16 cellular contexts compared by ENCODE assay signal in genomic region chr5:139004374-139005307, GRCh38.
DNase-seq lines count a peak whose midpoint lies in the region; ATAC-seq, FAIRE-seq and TF ChIP-seq lines count a peak whose summit lies in the region.
"Had no signal": no experiment of that assay in that cellular context is flagged by ENCODE, and none has a peak within 500 bp of the region (broad histone marks: within the 10 kb centered on the region; RNA-seq: fewer than 3 reads in every experiment).

No MANE protein-coding gene starts in this region.

- CTCF ChIA-PET in HepG2 (lab: Yijun Ruan, JAX; ENCODE audit: low intra/inter-chr PET ratio, low total read pairs), result no interaction called here
- CTCF ChIA-PET in OCI-LY7 (lab: Charles Lee; ENCODE audit: unreplicated experiment), result no interaction called here
- CTCF ChIA-PET in HEK293T (lab: Yijun Ruan, JAX), result no interaction called here

- peaks cover 6% of the 10 kb centered on the region for H3K36me3 Mint-ChIP-seq in endodermal cell (ENCODE audit: low read depth)

- no peak for DNase-seq in HepG2 (ENCODE audit: low spot score)
- DNase-seq in right lobe of liver, result no peak
- no peak for DNase-seq in RCC 7860 (ENCODE audit: low spot score)
- DNase-seq in endodermal cell, result peak; percentile 10
- no peak for DNase-seq in OCI-LY7 (ENCODE audit: low spot score)
- no peak for DNase-seq in SW480 (ENCODE audit: low spot score)
- no peak for DNase-seq in HEK293T (ENCODE audit: extremely low spot score)
- DNase-seq: C1 segment of cervical spinal cord; Calu3; CD4-positive, alpha-beta T cell; DMS 273 treated with DMSO at 0.1 percent for 48 hours; GM23248; H9 had no signal

- H3K4me1 ChIP-seq in HepG2 (ENCODE audit: insufficient read depth, low read length) (no peaks in the 10 kb centered on the region), right lobe of liver (no peaks in the 10 kb centered on the region), endodermal cell (ENCODE audit: control insufficient read depth, insufficient read depth, low read length) (no peaks in the 10 kb centered on the region), OCI-LY7 (ENCODE audit: insufficient read depth, low read length, poor library complexity, severe bottlenecking) (no peaks in the 10 kb centered on the region)

- H3K4me3 ChIP-seq in HepG2 (replicated peaks in 1 of 3; ENCODE audit: insufficient read depth in 1 of 3, low read depth in 2 of 3, low read length in 3 of 3), result no peak overlapping the region
- H3K4me3 ChIP-seq in right lobe of liver, result no peak overlapping the region
- H3K4me3 ChIP-seq in endodermal cell (ENCODE audit: low read length), result no peak overlapping the region
- H3K4me3 ChIP-seq in OCI-LY7 (ENCODE audit: low read depth, low read length, poor library complexity, severe bottlenecking), result no peak overlapping the region
- H3K4me3 ChIP-seq: GM12878, GM23248 had no signal

- peaks cover 7% of the 10 kb centered on the region for H3K9me3 Mint-ChIP-seq in endodermal cell
- H3K9me3 Mint-ChIP-seq: CD4-positive, alpha-beta T cell had no signal

- BruUV-seq in HepG2 (replicated peaks; lab: Mats Ljungman, UMichigan) (no TSS peak), OCI-LY7 (replicated peaks; lab: Mats Ljungman, UMichigan) (no TSS peak)

- no peak for TF ChIP-seq CTCF in HepG2 (CRISPR knock-in tag; IDR thresholded peaks at IDR 0.05)
- no peak for TF ChIP-seq CTCF in right lobe of liver (IDR thresholded peaks at IDR 0.05)
- no peak for TF ChIP-seq CTCF in endodermal cell (conservative IDR thresholded peaks at IDR 0.05)
- no peak for TF ChIP-seq CTCF in OCI-LY7 (conservative IDR thresholded peaks at IDR 0.05; ENCODE audit: low read length)

- in situ Hi-C loops in HepG2 (cut with HindIII; ENCODE audit: extremely low pct_ligation_motif_present, low pct_unique_long_range_greater_than_20kb), result no loop called here

- no peak for TF ChIP-seq RAD21 in HepG2 (CRISPR knock-in tag; IDR thresholded peaks at IDR 0.05)

- POLR2A ChIA-PET in HepG2 (lab: Yijun Ruan, JAX), result no interaction called here
- POLR2A ChIA-PET in OCI-LY7 (lab: Charles Lee), result interaction anchor here (0.5 kb wide), 1 partner anchor 648 kb away, joined by 3 read pairs; no protein-coding TSS in a partner anchor
- POLR2A ChIA-PET in HEK293T (lab: Yijun Ruan, JAX), result no interaction called here

- H3K79me2 ChIP-seq in HepG2 (ENCODE audit: insufficient read depth, low read length), result no peaks in the 10 kb centered on the region
- H3K79me2 ChIP-seq in OCI-LY7 (ENCODE audit: insufficient read depth, low read depth, low read length), result no peaks in the 10 kb centered on the region

- no peaks in the 10 kb centered on the region for H3K9me3 ChIP-seq in HepG2 (ENCODE audit: low read length)
- H3K9me3 ChIP-seq in right lobe of liver, result no peaks in the 10 kb centered on the region
- peaks cover 7% of the 10 kb centered on the region for H3K9me3 ChIP-seq in endodermal cell (ENCODE audit: control insufficient read depth, low read length)
- no peaks in the 10 kb centered on the region for H3K9me3 ChIP-seq in OCI-LY7 (ENCODE audit: low read length)

- FAIRE-seq in HepG2 (lab: Jason Lieb, UNC), result no peak
- peak; percentile 32 for FAIRE-seq in RCC 7860 (lab: Jason Lieb, UNC)
- FAIRE-seq: GM12878, GM18507 had no signal

- H3K9me2 ChIP-seq in OCI-LY7 (ENCODE audit: insufficient read depth, low read length), result no peaks in the 10 kb centered on the region

- ATAC-seq in HepG2 (no peak), right lobe of liver (no peak)
- ATAC-seq: GM12878 had no signal

- H3K27me3 Mint-ChIP-seq in endodermal cell (ENCODE audit: insufficient read depth), result peaks cover 9% of the 10 kb centered on the region
- H3K27me3 Mint-ChIP-seq: B cell; CD4-positive, alpha-beta T cell had no signal

- WGBS in HepG2 (ENCODE audit: low lambda C conversion rate), result 93% methylated on average over 3 of the region's 3 CpGs
- WGBS in right lobe of liver (ENCODE audit: insufficient coverage, low coverage, low lambda C conversion rate, missing lambda C conversion rate), result 66% methylated on average over 3 of the region's 3 CpGs
- WGBS in endodermal cell (ENCODE audit: insufficient coverage in 1 of 2, insufficient read length in 1 of 2), 2 experiments, result 99 to 100% methylated on average over 2 to 3 of the region's 3 CpGs

- no peaks in the 10 kb centered on the region for H4K20me1 ChIP-seq in HepG2 (ENCODE audit: insufficient read depth, low read length)
- H4K20me1 ChIP-seq in OCI-LY7 (ENCODE audit: insufficient read depth, low read length), result no peaks in the 10 kb centered on the region

- H3K27me3 ChIP-seq in HepG2 (ENCODE audit: control insufficient read depth in 1 of 2, insufficient read depth in 2 of 2, low read length in 2 of 2), result no peaks in the 10 kb centered on the region
- H3K27me3 ChIP-seq in right lobe of liver, result no peaks in the 10 kb centered on the region
- peaks cover 7% of the 10 kb centered on the region for H3K27me3 ChIP-seq in endodermal cell (ENCODE audit: control insufficient read depth, insufficient read depth, low read length, poor library complexity, severe bottlenecking)

- no peak overlapping the region for H3K27ac Mint-ChIP-seq in endodermal cell
- H3K27ac Mint-ChIP-seq: B cell; CD4-positive, alpha-beta T cell; H9 had no signal

- TF ChIP-seq POLR2A in HepG2 (IDR thresholded peaks at IDR 0.05; ENCODE audit: insufficient read depth in 1 of 2, low read depth in 2 of 2, low read length in 2 of 2) (no peak), right lobe of liver (IDR thresholded peaks at IDR 0.05) (no peak)

- peaks cover 15% of the 10 kb centered on the region for H3K4me1 Mint-ChIP-seq in endodermal cell
- H3K4me1 Mint-ChIP-seq: B cell, H9 had no signal

- intact Hi-C loops in HepG2 (cut with micrococcal nuclease; ENCODE audit: unreplicated experiment) (no loop called here), right lobe of liver (cut with DNase I) (no loop called here), OCI-LY7 (cut with micrococcal nuclease; ENCODE audit: unreplicated experiment) (no loop called here)

- no peak overlapping the region for H3K4me3 Mint-ChIP-seq in endodermal cell
- H3K4me3 Mint-ChIP-seq: B cell; CD4-positive, alpha-beta T cell; H9 had no signal

- H3K36me3 ChIP-seq in HepG2 (replicated peaks in 1 of 2; ENCODE audit: control insufficient read depth in 1 of 2, insufficient read depth in 2 of 2, low read length in 2 of 2), result no peaks in the 10 kb centered on the region
- H3K36me3 ChIP-seq in right lobe of liver, result no peaks in the 10 kb centered on the region
- H3K36me3 ChIP-seq in endodermal cell (ENCODE audit: control insufficient read depth, insufficient read depth, low read length), result no peaks in the 10 kb centered on the region
- no peaks in the 10 kb centered on the region for H3K36me3 ChIP-seq in OCI-LY7 (ENCODE audit: insufficient read depth, low read length)

- no peak overlapping the region for H3K9ac ChIP-seq in HepG2 (ENCODE audit: insufficient read depth, low read depth, low read length)
- H3K9ac ChIP-seq in endodermal cell (ENCODE audit: extremely low read depth, low read length, poor library complexity, severe bottlenecking), result no peak overlapping the region
- H3K9ac ChIP-seq: GM23248 had no signal

- TF ChIP-seq EP300 in HepG2 (IDR thresholded peaks at IDR 0.05; ENCODE audit: low read depth in 2 of 2, low read length in 2 of 2), result no peak
- TF ChIP-seq EP300 in HepG2 (CRISPR knock-in tag; IDR thresholded peaks at IDR 0.05; ENCODE audit: borderline replicate concordance), result no peak

- H3K27ac ChIP-seq in HepG2 (ENCODE audit: extremely low read length, insufficient read depth, low read length) (no peak overlapping the region), right lobe of liver (no peak overlapping the region), endodermal cell (ENCODE audit: low read depth, low read length) (no peak overlapping the region), OCI-LY7 (ENCODE audit: low read depth, low read length, poor library complexity, severe bottlenecking) (no peak overlapping the region)
- H3K27ac ChIP-seq: GM23248 had no signal

- no peak overlapping the region for H3K4me2 ChIP-seq in HepG2 (ENCODE audit: low read depth, low read length)
- H3K4me2 ChIP-seq in OCI-LY7 (ENCODE audit: low read length), result no peak overlapping the region

- H2AFZ ChIP-seq in HepG2 (ENCODE audit: low read length), result no peak overlapping the region
- H2AFZ ChIP-seq in OCI-LY7 (ENCODE audit: low read length), result no peak overlapping the region
- H2AFZ ChIP-seq: GM23248 had no signal

TF ChIP-seq in HepG2, 621 proteins besides CTCF, POLR2A, EP300 and RAD21 (continues in another document):
- no peak for TF ChIP-seq ZNF670 (CRISPR knock-in tag; IDR thresholded peaks at IDR 0.05; ENCODE audit: borderline replicate concordance)
- TF ChIP-seq, protein P1, sequence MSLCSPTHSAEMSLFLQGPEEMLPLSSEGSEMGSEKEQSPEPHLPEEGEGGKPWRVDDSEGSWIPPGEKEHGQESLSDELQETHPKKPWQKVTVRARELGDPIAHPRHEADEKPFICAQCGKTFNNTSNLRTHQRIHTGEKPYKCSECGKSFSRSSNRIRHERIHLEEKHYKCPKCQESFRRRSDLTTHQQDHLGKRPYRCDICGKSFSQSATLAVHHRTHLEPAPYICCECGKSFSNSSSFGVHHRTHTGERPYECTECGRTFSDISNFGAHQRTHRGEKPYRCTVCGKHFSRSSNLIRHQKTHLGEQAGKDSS (CRISPR knock-in tag; IDR thresholded peaks at IDR 0.05; ENCODE audit: borderline replicate concordance, low read depth), result no peak
- no peak for TF ChIP-seq ETV6 (CRISPR knock-in tag; conservative IDR thresholded peaks at IDR 0.05)
- no peak for TF ChIP-seq ARNTL (CRISPR knock-in tag; IDR thresholded peaks at IDR 0.05)

TF ChIP-seq in HEK293T, 16 proteins besides CTCF, POLR2A, EP300 and RAD21:
- no peak for TF ChIP-seq NFRKB (IDR thresholded peaks at IDR 0.05)
- no peak for TF ChIP-seq CTBP1 (IDR thresholded peaks at IDR 0.05; ENCODE audit: borderline replicate concordance)
- TF ChIP-seq SUZ12 (IDR thresholded peaks at IDR 0.05), result no peak
- no peak for TF ChIP-seq BHLHE40 (IDR thresholded peaks at IDR 0.05; ENCODE audit: borderline replicate concordance)
- TF ChIP-seq ZNF384 (IDR thresholded peaks at IDR 0.05), result no peak
- TF ChIP-seq L3MBTL2 (conservative IDR thresholded peaks at IDR 0.05), result no peak
- TF ChIP-seq SP1 (IDR thresholded peaks at IDR 0.05), result no peak
- no peak for TF ChIP-seq LEF1 (IDR thresholded peaks at IDR 0.05; ENCODE audit: borderline replicate concordance)
- TF ChIP-seq FOXM1 (IDR thresholded peaks at IDR 0.05; ENCODE audit: borderline replicate concordance), result no peak
